In genomic region chr1:75723989-75724471, GRCh38 we compare ENCODE assay signal across 8 cellular contexts. TPM values are rescaled to one million over a fixed set of nuclear protein-coding genes. Genes with fewer than 3 reads are reported as not detected.
DNase-seq lines count a peak whose midpoint lies in the region; ATAC-seq and TF ChIP-seq lines count a peak whose summit lies in the region.

No MANE protein-coding gene starts in this region.

- peak overlapping the region; percentile 94 for H3K27ac ChIP-seq in OCI-LY1 (ENCODE audit: low read depth, low read length, poor library complexity, severe bottlenecking)

- H2AFZ ChIP-seq in OCI-LY1 (ENCODE audit: low read length): no peak overlapping the region

- 0 out of 2 replicates have a peak, but pooled peaks cover 4% of the 10 kb centered on the region for H3F3A ChIP-seq in OCI-LY1 (ENCODE audit: insufficient read depth, low read length)

- DNase-seq in DMS114 treated with DMSO at 0.1 percent for 48 hours (lab: John Stamatoyannopoulos, UW; ENCODE audit: unreplicated experiment) (peak; percentile 38), HT-29 (ENCODE audit: low spot score) (peak; percentile 68), fibroblast of the aortic adventitia (ENCODE audit: low read depth) (peak; percentile 74), stromal cell of bone marrow (ENCODE audit: low read depth) (peak; percentile 47)
- peak; percentile 58 for DNase-seq in activated T-helper 9 cell treated with anti-CD3 and anti-CD28 coated beads, Interleukin-2, amount 50 U/mL, for 16 hours (ENCODE audit: low read depth)
- peak; percentile 89 for DNase-seq in natural killer cell treated with Interleukin-12 subunit alpha and Interleukin-12 subunit beta and Interleukin-15 and Interleukin-18, amount 100 ng/mL, for 72 hours (ENCODE audit: low spot score)

- no peaks in the 10 kb centered on the region for H3K36me3 Mint-ChIP-seq in natural killer cell treated with Interleukin-12 subunit alpha and Interleukin-12 subunit beta and Interleukin-15 and Interleukin-18, amount 100 ng/mL, for 72 hours

- no peaks in the 10 kb centered on the region for H3K27me3 ChIP-seq in OCI-LY1 (ENCODE audit: insufficient read depth, low read length)

- peak overlapping the region; percentile 69 for H3K4me2 ChIP-seq in OCI-LY1 (ENCODE audit: low read length)

- H3K27me3 Mint-ChIP-seq in natural killer cell treated with Interleukin-12 subunit alpha and Interleukin-12 subunit beta and Interleukin-15 and Interleukin-18, amount 100 ng/mL, for 72 hours: no peaks in the 10 kb centered on the region

- no peaks in the 10 kb centered on the region for H4K20me1 ChIP-seq in OCI-LY1 (ENCODE audit: insufficient read depth, low read length)

- H3K4me3 ChIP-seq in OCI-LY1 (ENCODE audit: low read depth, low read length, poor library complexity, severe bottlenecking) (peak overlapping the region; percentile 79), fibroblast of the aortic adventitia (ENCODE audit: low read depth, low read length) (peak overlapping the region; percentile 96)

- H3K36me3 ChIP-seq in OCI-LY1 (ENCODE audit: insufficient read depth, low read length): peaks cover 12% of the 10 kb centered on the region

- peak overlapping the region; percentile 90 to 91 for H3K27ac Mint-ChIP-seq in natural killer cell treated with Interleukin-12 subunit alpha and Interleukin-12 subunit beta and Interleukin-15 and Interleukin-18, amount 100 ng/mL, for 72 hours

- peaks cover 40% of the 10 kb centered on the region for H3K79me2 ChIP-seq in OCI-LY1 (ENCODE audit: insufficient read depth, low read length)

- H3K4me1 Mint-ChIP-seq in natural killer cell treated with Interleukin-12 subunit alpha and Interleukin-12 subunit beta and Interleukin-15 and Interleukin-18, amount 100 ng/mL, for 72 hours (ENCODE audit: low read depth in 2 of 2): peaks cover 23 to 25% of the 10 kb centered on the region in 2 donors

- peaks cover 36% of the 10 kb centered on the region for H3K4me1 ChIP-seq in OCI-LY1 (ENCODE audit: insufficient read depth, low read length, severe bottlenecking)

- no peak for TF ChIP-seq CTCF in OCI-LY1 (IDR thresholded peaks at IDR 0.05; ENCODE audit: low read length)
- no peak for TF ChIP-seq CTCF in fibroblast of the aortic adventitia (IDR thresholded peaks at IDR 0.05; ENCODE audit: insufficient read depth, low read length)

- H3K9me2 ChIP-seq in OCI-LY1 (ENCODE audit: low read depth, low read length): no peaks in the 10 kb centered on the region

- H3K9me3 ChIP-seq in OCI-LY1 (ENCODE audit: low read length): 0 out of 2 replicates have a peak, but pooled peaks cover 3% of the 10 kb centered on the region

- H3K9me3 Mint-ChIP-seq in natural killer cell treated with Interleukin-12 subunit alpha and Interleukin-12 subunit beta and Interleukin-15 and Interleukin-18, amount 100 ng/mL, for 72 hours: no peaks in the 10 kb centered on the region

- H3K4me3 Mint-ChIP-seq in natural killer cell treated with Interleukin-12 subunit alpha and Interleukin-12 subunit beta and Interleukin-15 and Interleukin-18, amount 100 ng/mL, for 72 hours: peak overlapping the region; percentile 97

- H3K9ac ChIP-seq in OCI-LY1 (ENCODE audit: low read length): peak overlapping the region; percentile 88

- ATAC-seq in GM21423 (IDR thresholded peaks at IDR 0.05; ENCODE audit: unreplicated experiment): peak; percentile 66
- peak; percentile 90 to 92 for ATAC-seq in natural killer cell treated with Interleukin-12 subunit alpha and Interleukin-12 subunit beta and Interleukin-15 and Interleukin-18, amount 100 ng/mL, for 72 hours

RNA-seq across cellular contexts. Expression of gene ACADM, which starts 0.5 kb away (rescaled TPM):
- total RNA-seq in HT-29 (2014; rRNA removed; shearing (Covaris generic)): 20.3 and 20.6 TPM in 2 replicates
- 41.4 and 92.8 TPM in 2 replicates for total RNA-seq in fibroblast of the aortic adventitia (ENCODE audit: low replicate concordance)
- 10 to 100 TPM; 40.1 to 49.6 TPM for total RNA-seq in natural killer cell treated with Interleukin-12 subunit alpha and Interleukin-12 subunit beta and Interleukin-15 and Interleukin-18, amount 100 ng/mL, for 72 hours

Comparison
In these comparisons a context has a peak if more than half of its experiments do, and no peak if none do; other contexts are left out.
1. Peak in every context shown above with its lines: DNase-seq, ATAC-seq, H3K4me3 ChIP-seq and H3K27ac ChIP-seq.
2. DNase-seq: peak in every context shown above with its lines; median percentile 89 in natural killer cell treated with Interleukin-12 subunit alpha and Interleukin-12 subunit beta and Interleukin-15 and Interleukin-18, amount 100 ng/mL, for 72 hours; 74 in fibroblast of the aortic adventitia; 68 in HT-29; 58 in activated T-helper 9 cell treated with anti-CD3 and anti-CD28 coated beads, Interleukin-2, amount 50 U/mL, for 16 hours; 47 in stromal cell of bone marrow; 38 in DMS114 treated with DMSO at 0.1 percent for 48 hours.